29 cellular contexts compared by ENCODE assay signal in the genomic region with DNA sequence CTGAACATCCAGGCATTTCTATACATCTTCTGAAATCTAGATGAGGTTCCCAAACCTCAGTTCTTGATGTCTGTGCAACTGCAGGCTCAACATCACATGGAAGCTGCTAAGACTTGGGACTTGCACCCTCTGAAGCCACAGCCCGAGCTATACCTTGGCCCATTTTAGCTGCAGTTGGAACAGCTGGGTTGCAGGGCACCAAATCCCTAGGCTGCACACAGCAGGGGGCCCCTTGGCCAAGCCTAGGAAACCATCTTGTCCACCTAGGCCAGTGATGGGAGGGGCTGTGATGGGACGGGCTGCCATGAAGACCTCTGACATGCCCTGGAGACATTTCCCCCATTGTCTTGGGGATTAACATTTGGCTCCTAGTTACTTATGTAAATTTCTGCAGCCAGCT.
A peak's percentile ranks its signal among the peaks of the same experiment; 100 is the strongest.
DNase-seq lines count a peak whose midpoint lies in the region; ATAC-seq and TF ChIP-seq lines count a peak whose summit lies in the region.
"Had no signal": no experiment of that assay in that cellular context is flagged by ENCODE, and none has a peak within 500 bp of the region (broad histone marks: within the 10 kb centered on the region; RNA-seq: fewer than 3 reads in every experiment).

No MANE protein-coding gene starts in this region.

- no peak overlapping the region for H4K8ac ChIP-seq in mesendoderm (ENCODE audit: low read depth, low read length)

- H2BK120ac ChIP-seq in mesendoderm (ENCODE audit: low read depth, low read length), result no peak overlapping the region

- ATAC-seq in Right ventricle myocardium inferior (no peak), heart right ventricle (no peak)
- ATAC-seq: A549; CD8-positive, alpha-beta T cell had no signal

- no peak overlapping the region for H3K56ac ChIP-seq in mesendoderm (ENCODE audit: low read length)

- H3K4me2 ChIP-seq in mesendoderm (ENCODE audit: low read length), result no peak overlapping the region
- H3K4me2 ChIP-seq: A549; BLaER1; BLaER1 treated with 17β-estradiol and CSF1 and Interleukin-3, amounts not matched to agents 10 nM and 100 nM had no signal

- no peak overlapping the region for H2BK5ac ChIP-seq in mesendoderm (ENCODE audit: low read length)

- intact Hi-C loops in Right ventricle myocardium inferior (cut with DNase I), result no loop called here
- intact Hi-C loops in heart right ventricle (cut with DNase I), result no loop called here

- H3K36me3 ChIP-seq in heart right ventricle (no peaks in the 10 kb centered on the region), mesendoderm (ENCODE audit: control insufficient read depth, insufficient read depth, low read length) (no peaks in the 10 kb centered on the region)
- H3K36me3 ChIP-seq: BE2C; BLaER1; BLaER1 treated with 17β-estradiol and CSF1 and Interleukin-3, amounts not matched to agents 10 nM and 100 nM had no signal

- no peaks in the 10 kb centered on the region for H3K4me1 ChIP-seq in heart right ventricle
- H3K4me1 ChIP-seq in mesendoderm (ENCODE audit: control insufficient read depth, low read depth, low read length), result no peaks in the 10 kb centered on the region
- H3K4me1 ChIP-seq: A549; BE2C; BLaER1; BLaER1 treated with 17β-estradiol and CSF1 and Interleukin-3, amounts not matched to agents 10 nM and 100 nM; Caco-2 had no signal

- H4K5ac ChIP-seq in mesendoderm (ENCODE audit: low read length), result no peak overlapping the region

- H3K23ac ChIP-seq in mesendoderm (ENCODE audit: low read length), result no peak overlapping the region

- DNase-seq in Right ventricle myocardium inferior (ENCODE audit: missing footprints), result peak; percentile 53
- no peak for DNase-seq in heart right ventricle
- DNase-seq in mesendoderm, result peak; percentile 8
- DNase-seq in GF-D8 (lab: John Stamatoyannopoulos, UW), result no peak
- DNase-seq: 8988T; ACHN; AML-193; BE2C; C1 segment of cervical spinal cord; Caco-2; Calu3; CD4-positive, alpha-beta memory T cell; CD4-positive, alpha-beta T cell; CD4-positive, CD25-positive, alpha-beta regulatory T cell; CD8-positive, alpha-beta memory T cell; CD8-positive, alpha-beta T cell; COR-L47; DMS 273 treated with DMSO at 0.1 percent for 48 hours; DMS153; DMS53; DMS79; DMS79 treated with DMSO at 0.1 percent for 48 hours; DND-41; EL had no signal

- no peak overlapping the region for H3K9ac ChIP-seq in mesendoderm (ENCODE audit: low read length)
- H3K9ac ChIP-seq: BLaER1; BLaER1 treated with 17β-estradiol and CSF1 and Interleukin-3, amounts not matched to agents 10 nM and 100 nM had no signal

- H3K4me3 ChIP-seq in heart right ventricle (no peak overlapping the region), mesendoderm (ENCODE audit: low read length) (no peak overlapping the region)
- H3K4me3 ChIP-seq: A549; BLaER1; BLaER1 treated with 17β-estradiol and CSF1 and Interleukin-3, amounts not matched to agents 10 nM and 100 nM had no signal

- H3K9me3 ChIP-seq in heart right ventricle, result peaks cover 0 to 27% (median 4%) of the 10 kb centered on the region in 11 donors
- H3K9me3 ChIP-seq: A549, BE2C, Caco-2 had no signal

- TF ChIP-seq CTCF in heart right ventricle (IDR thresholded peaks at IDR 0.05), result no peak

- H3K79me2 ChIP-seq in mesendoderm (ENCODE audit: control insufficient read depth, insufficient read depth, low read length), result no peaks in the 10 kb centered on the region

- H2BK15ac ChIP-seq in mesendoderm (replicated peaks; ENCODE audit: low read depth), result no peak overlapping the region

- no peak overlapping the region for H2AK5ac ChIP-seq in mesendoderm (ENCODE audit: low read length)

- no peak overlapping the region for H3K4ac ChIP-seq in mesendoderm (ENCODE audit: low read depth, low read length)

- WGBS in heart right ventricle, 2 donors, result 60 to 74% methylated on average over 2 of the region's 2 CpGs
- WGBS in mesendoderm (ENCODE audit: extremely low coverage, insufficient coverage, low lambda C conversion rate), result no CpG with 5 or more reads among the region's 2 CpGs

- no peak overlapping the region for H3K27ac ChIP-seq in heart right ventricle
- no peak overlapping the region for H3K27ac ChIP-seq in mesendoderm (ENCODE audit: low read depth, low read length)
- H3K27ac ChIP-seq: 22Rv1; A549; BLaER1; BLaER1 treated with 17β-estradiol and CSF1 and Interleukin-3, amounts not matched to agents 10 nM and 100 nM; C4-2B had no signal

- no peak overlapping the region for H3K18ac ChIP-seq in mesendoderm (ENCODE audit: low read length)

- H3K27me3 ChIP-seq in heart right ventricle, result no peaks in the 10 kb centered on the region
- H3K27me3 ChIP-seq in mesendoderm (ENCODE audit: insufficient read depth, low read length, poor library complexity), result no peaks in the 10 kb centered on the region
- H3K27me3 ChIP-seq: BE2C; BLaER1; BLaER1 treated with 17β-estradiol and CSF1 and Interleukin-3, amounts not matched to agents 10 nM and 100 nM had no signal

- H3K79me1 ChIP-seq in mesendoderm (ENCODE audit: low read length), result no peaks in the 10 kb centered on the region

Comparison
In these comparisons a context has a peak if more than half of its experiments do, and no peak if none do; other contexts are left out.
1. DNase-seq: peak in Right ventricle myocardium inferior (single experiment) and mesendoderm (single experiment); none in heart right ventricle (0 of 2) and GF-D8 (single experiment).